ENCODE assay signal across 2 cellular contexts in genomic region chr5:142683885-142684505, GRCh38.
TF ChIP-seq lines count a peak whose summit lies in the region.

No MANE protein-coding gene starts in this region.

TF ChIP-seq in WTC11, 78 proteins besides CTCF, POLR2A, EP300 and RAD21:
- TF ChIP-seq ARID4B (CRISPR knock-in tag; IDR thresholded peaks at IDR 0.05; ENCODE audit: borderline replicate concordance) (no peak), ZNF416 (CRISPR knock-in tag; IDR thresholded peaks at IDR 0.05) (no peak), IRF1 (CRISPR knock-in tag; IDR thresholded peaks at IDR 0.05) (no peak), ZNF396 (CRISPR knock-in tag; IDR thresholded peaks at IDR 0.05; ENCODE audit: borderline replicate concordance) (no peak), NR2C2 (CRISPR knock-in tag; IDR thresholded peaks at IDR 0.05) (no peak), ETV6 (CRISPR knock-in tag; IDR thresholded peaks at IDR 0.05) (no peak), ERG (CRISPR knock-in tag; IDR thresholded peaks at IDR 0.05) (no peak), NFYB (CRISPR knock-in tag; conservative IDR thresholded peaks at IDR 0.05; ENCODE audit: low read depth) (no peak), KAT7 (CRISPR knock-in tag; IDR thresholded peaks at IDR 0.05; ENCODE audit: borderline replicate concordance) (no peak), SMAD4 (CRISPR knock-in tag; IDR thresholded peaks at IDR 0.05) (no peak), ZNF232 (CRISPR knock-in tag; IDR thresholded peaks at IDR 0.05) (no peak), E2F4 (CRISPR knock-in tag; IDR thresholded peaks at IDR 0.05; ENCODE audit: borderline replicate concordance, low read depth) (no peak), USF2 (CRISPR knock-in tag; IDR thresholded peaks at IDR 0.05) (no peak), ZNF423 (CRISPR knock-in tag; IDR thresholded peaks at IDR 0.05) (no peak)

TF ChIP-seq in H1, 55 proteins besides CTCF, POLR2A, EP300 and RAD21:
- no peak for TF ChIP-seq RXRA (IDR thresholded peaks at IDR 0.05; ENCODE audit: insufficient read depth, low read depth, low read length)
- no peak for TF ChIP-seq NANOG (IDR thresholded peaks at IDR 0.05; ENCODE audit: insufficient read depth, low read depth, low read length, poor library complexity, severe bottlenecking)
- no peak for TF ChIP-seq RNF2 (IDR thresholded peaks at IDR 0.05; ENCODE audit: borderline replicate concordance, low read depth, low read length, missing control alignments, poor library complexity, severe bottlenecking)
- no peak for TF ChIP-seq ATF2 (IDR thresholded peaks at IDR 0.05; ENCODE audit: low read length)
- TF ChIP-seq KDM4A (IDR thresholded peaks at IDR 0.05; ENCODE audit: low read depth, low read length, severe bottlenecking): no peak
- TF ChIP-seq SRF (IDR thresholded peaks at IDR 0.05; ENCODE audit: low read depth, low read length): no peak
- TF ChIP-seq ZNF274 (IDR thresholded peaks at IDR 0.05; ENCODE audit: borderline replicate concordance, extremely low read depth, low read length): no peak
- no peak for TF ChIP-seq TAF1 (IDR thresholded peaks at IDR 0.05; ENCODE audit: low read depth, low read length)
- TF ChIP-seq TEAD4 (IDR thresholded peaks at IDR 0.05; ENCODE audit: low read depth, low read length): no peak
- TF ChIP-seq TAF7 (optimal IDR thresholded peaks at IDR 0.05; ENCODE audit: borderline replicate concordance, low read depth, low read length): no peak
- no peak for TF ChIP-seq SP2 (IDR thresholded peaks at IDR 0.05; ENCODE audit: low read length)
- TF ChIP-seq JUND (IDR thresholded peaks at IDR 0.05; ENCODE audit: low read length): no peak
- TF ChIP-seq FOSL1 (IDR thresholded peaks at IDR 0.05; ENCODE audit: insufficient read depth, low read depth, low read length): no peak
- TF ChIP-seq KDM5A (IDR thresholded peaks at IDR 0.05; ENCODE audit: low read length): no peak
